In the genomic region with DNA sequence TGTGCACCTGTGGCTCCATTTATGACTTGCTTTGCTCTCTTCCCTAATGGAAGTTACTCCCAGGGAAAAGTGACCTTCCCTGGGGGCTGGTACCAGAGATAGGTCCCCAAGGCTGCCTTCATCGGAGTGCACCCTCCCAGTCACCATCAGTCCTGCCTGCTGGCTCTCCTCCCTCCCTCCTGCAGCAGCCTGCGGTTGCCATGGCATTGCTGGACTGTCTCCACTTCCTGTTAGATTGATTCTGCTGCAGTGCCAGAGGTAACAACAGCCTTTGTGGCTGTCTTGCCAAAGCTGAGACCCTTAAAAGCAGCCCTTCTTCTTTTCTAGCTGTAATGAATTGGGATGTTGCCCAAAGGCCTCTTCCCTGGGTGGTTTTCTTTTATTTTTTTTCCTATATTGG, we compare ENCODE assay signal across 12 cellular contexts.
DNase-seq lines count a peak whose midpoint lies in the region; ATAC-seq lines count a peak whose summit lies in the region.
"Had no signal": no experiment of that assay in that cellular context is flagged by ENCODE, and none has a peak within 500 bp of the region (broad histone marks: within the 10 kb centered on the region; RNA-seq: fewer than 3 reads in every experiment).

No MANE protein-coding gene starts in this region.

- H2AFZ ChIP-seq in neuronal stem cell (ENCODE audit: low read length): peak overlapping the region; percentile 82

- no peaks in the 10 kb centered on the region for H3K9me3 ChIP-seq in neuronal stem cell (replicated peaks in 1 of 2; ENCODE audit: control insufficient read depth in 2 of 2, insufficient read depth in 1 of 2, low read depth in 1 of 2, low read length in 2 of 2)

- no peak overlapping the region for H3K18ac ChIP-seq in neuronal stem cell (ENCODE audit: low read length)

- no peak overlapping the region for H3K4me2 ChIP-seq in neuronal stem cell (ENCODE audit: insufficient read depth, low read length, poor library complexity, severe bottlenecking)

- ATAC-seq in GM19351 (IDR thresholded peaks at IDR 0.05; ENCODE audit: unreplicated experiment): peak; percentile 67
- peak; percentile 63 for ATAC-seq in HG02763 (IDR thresholded peaks at IDR 0.05; ENCODE audit: unreplicated experiment)
- ATAC-seq: activated CD8-positive, alpha-beta memory T cell treated with anti-CD3 and anti-CD28 coated beads, Interleukin-2, amount 10 ng/mL, durations not matched to agents 7 days and 5 days; left colon; stimulated activated naive B cell treated with anti-CD40 and anti-IgM and Interleukin-4, amounts not matched to agents 10 μg/mL and 1 μg/mL and 100 μg/mL, for 72 hours had no signal

- no peaks in the 10 kb centered on the region for H3K27me3 ChIP-seq in neuronal stem cell (ENCODE audit: control insufficient read depth in 3 of 3, insufficient read depth in 3 of 3, low read depth in 1 of 3, low read length in 3 of 3)

- no peak overlapping the region for H3K9ac ChIP-seq in neuronal stem cell (ENCODE audit: low read depth, low read length, poor library complexity)

- H4K8ac ChIP-seq in neuronal stem cell (ENCODE audit: low read depth, low read length): no peak overlapping the region

- H3K4me1 ChIP-seq in neuronal stem cell (ENCODE audit: control insufficient read depth in 2 of 2, insufficient read depth in 1 of 2, low read depth in 1 of 2, low read length in 2 of 2): peaks cover 3 to 7% of the 10 kb centered on the region in 2 donors

- H3K36me3 ChIP-seq in neuronal stem cell (replicated peaks in 1 of 2; ENCODE audit: control insufficient read depth in 2 of 2, insufficient read depth in 2 of 2, low read length in 2 of 2): no peaks in the 10 kb centered on the region

- no peaks in the 10 kb centered on the region for H3K79me1 ChIP-seq in neuronal stem cell (ENCODE audit: low read depth, low read length)

- H2BK5ac ChIP-seq in neuronal stem cell (ENCODE audit: low read length): no peak overlapping the region

- DNase-seq in NCI-H69 (lab: John Stamatoyannopoulos, UW) (peak; percentile 76), neuronal stem cell (ENCODE audit: low spot score) (no peak), KG1 (lab: John Stamatoyannopoulos, UW) (no peak)
- no peak for DNase-seq in stimulated activated CD4-positive, alpha-beta T cell treated with anti-CD3 and anti-CD28 coated beads, Interleukin-1b, Interleukin-23, amount 100 ng/mL, for 48 hours
- DNase-seq in activated effector memory CD4-positive, alpha-beta T cell treated with anti-CD3 and anti-CD28 coated beads, Interleukin-2, amount 50 U/mL, for 16 hours: no peak
- DNase-seq: activated CD8-positive, alpha-beta memory T cell treated with anti-CD3 and anti-CD28 coated beads, Interleukin-2, amount 10 ng/mL, durations not matched to agents 7 days and 5 days; Calu3; GOT3; left colon; stimulated activated naive B cell treated with anti-CD40 and anti-IgM and Interleukin-4, amounts not matched to agents 10 μg/mL and 1 μg/mL and 100 μg/mL, for 72 hours had no signal

- no CpG with 5 or more reads among the region's 2 CpGs for WGBS in neuronal stem cell (ENCODE audit: extremely low coverage in 2 of 2, insufficient read length in 2 of 2, insufficient replicate concordance in 1 of 2), 2 donors

- H3K23ac ChIP-seq in neuronal stem cell (ENCODE audit: low read depth, low read length, poor library complexity): no peak overlapping the region

- H3K14ac ChIP-seq in neuronal stem cell (ENCODE audit: low read length): no peak overlapping the region

- H2BK15ac ChIP-seq in neuronal stem cell (ENCODE audit: low read length): no peak overlapping the region

- H2BK12ac ChIP-seq in neuronal stem cell (ENCODE audit: low read length): no peak overlapping the region

- H3K4me3 ChIP-seq in neuronal stem cell (ENCODE audit: low read length in 2 of 2): no peak overlapping the region

- no peak overlapping the region for H2BK120ac ChIP-seq in neuronal stem cell (ENCODE audit: low read depth, low read length)

- H2AK5ac ChIP-seq in neuronal stem cell (ENCODE audit: low read depth, low read length): no peak overlapping the region

- no peak overlapping the region for H4K91ac ChIP-seq in neuronal stem cell (ENCODE audit: low read depth, low read length, poor library complexity)

- H3K4ac ChIP-seq in neuronal stem cell (ENCODE audit: low read length): no peak overlapping the region

- no peak overlapping the region for H3K27ac ChIP-seq in neuronal stem cell (replicated peaks; ENCODE audit: low read length)
